8 cellular contexts compared by ENCODE assay signal in the genomic region with DNA sequence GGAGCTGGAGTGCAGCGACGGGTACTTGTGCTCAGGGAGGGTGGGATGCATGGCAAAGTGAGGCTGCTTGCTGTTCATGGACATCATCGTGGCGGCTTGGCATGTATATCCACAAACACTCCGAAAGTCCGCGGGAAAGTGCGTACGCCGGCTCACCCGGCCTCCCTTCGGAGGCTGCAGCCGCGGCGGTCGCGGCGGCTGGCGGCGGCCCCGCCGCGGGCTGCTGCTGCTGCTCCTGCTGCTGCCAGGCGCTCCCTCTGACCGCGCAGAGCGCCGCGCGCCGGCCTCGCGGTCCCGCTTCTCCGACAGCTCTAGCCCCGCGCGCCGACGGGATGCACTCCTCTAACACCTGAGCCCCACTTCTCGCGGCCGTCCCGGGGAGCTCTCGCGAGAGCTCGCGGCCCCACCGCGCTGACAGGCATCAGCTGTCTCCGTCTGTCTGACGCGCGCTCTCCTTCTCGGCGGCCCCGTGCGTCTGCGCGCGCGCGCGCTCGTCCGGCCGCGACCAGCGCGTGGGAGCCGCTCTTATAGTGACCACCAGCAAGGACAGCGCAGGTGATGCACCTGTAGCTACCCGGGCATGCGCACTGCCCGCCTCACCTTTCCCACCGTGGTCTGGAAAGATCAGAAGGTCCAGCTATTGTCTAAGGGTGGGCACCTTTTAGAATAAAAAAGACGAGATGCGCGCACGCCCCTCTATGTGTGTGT. TPM values are rescaled to one million over a fixed set of nuclear protein-coding genes. Genes with fewer than 3 reads are reported as not detected.
DNase-seq lines count a peak whose midpoint lies in the region; ATAC-seq and TF ChIP-seq lines count a peak whose summit lies in the region.

A gene with protein sequence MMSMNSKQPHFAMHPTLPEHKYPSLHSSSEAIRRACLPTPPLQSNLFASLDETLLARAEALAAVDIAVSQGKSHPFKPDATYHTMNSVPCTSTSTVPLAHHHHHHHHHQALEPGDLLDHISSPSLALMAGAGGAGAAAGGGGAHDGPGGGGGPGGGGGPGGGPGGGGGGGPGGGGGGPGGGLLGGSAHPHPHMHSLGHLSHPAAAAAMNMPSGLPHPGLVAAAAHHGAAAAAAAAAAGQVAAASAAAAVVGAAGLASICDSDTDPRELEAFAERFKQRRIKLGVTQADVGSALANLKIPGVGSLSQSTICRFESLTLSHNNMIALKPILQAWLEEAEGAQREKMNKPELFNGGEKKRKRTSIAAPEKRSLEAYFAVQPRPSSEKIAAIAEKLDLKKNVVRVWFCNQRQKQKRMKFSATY (minus strand): TSS at position 313 of the 708 bp plus-strand sequence. CDS start 226 bp downstream, at position 87.

- H3K4me1 Mint-ChIP-seq in MCF 10A (ENCODE audit: insufficient read depth, unreplicated experiment) = no peaks in the 10 kb centered on the region

- peak within 1 kb of the TSS; percentile 23 to 67 (median 41) for H3K4me3 ChIP-seq in breast epithelium
- peak within 1 kb of the TSS; percentile 22 for H3K4me3 ChIP-seq in osteoblast (ENCODE audit: insufficient read depth, low read length)

- POLR2A ChIA-PET in MCF 10A (lab: Yijun Ruan, JAX) = no interaction called here

- H3K4me2 ChIP-seq in osteoblast (ENCODE audit: insufficient read depth, low read length) = peak within 1 kb of the TSS; percentile 55

- H3K4me1 ChIP-seq in breast epithelium (peaks cover 4 to 5% of the 10 kb centered on the region in 2 donors), osteoblast (ENCODE audit: insufficient read depth, low read length) (no peaks in the 10 kb centered on the region)

- no peak within 1 kb of the TSS for H2AFZ ChIP-seq in osteoblast (ENCODE audit: low read length)

- H3K9me3 ChIP-seq in breast epithelium (no peaks in the 10 kb centered on the region), osteoblast (ENCODE audit: low read depth, low read length) (no peaks in the 10 kb centered on the region)

- H3K4me3 Mint-ChIP-seq in MCF 10A (ENCODE audit: unreplicated experiment) = no peak within 1 kb of the TSS

- no peak within 1 kb of the TSS for H3K27ac Mint-ChIP-seq in MCF 10A (ENCODE audit: low read depth, unreplicated experiment)

- ATAC-seq in HG03095 (IDR thresholded peaks at IDR 0.05; ENCODE audit: unreplicated experiment) (peak; percentile 94), esophagus mucosa (peak; percentile 75)

- H3K9me3 Mint-ChIP-seq in MCF 10A (ENCODE audit: unreplicated experiment) = no peaks in the 10 kb centered on the region

- DNase-seq in breast epithelium (ENCODE audit: low spot score in 2 of 2) (no peak), MCF 10A (ENCODE audit: unreplicated experiment) (no peak), NCI-H2171 treated with DMSO at 0.1 percent for 48 hours (lab: John Stamatoyannopoulos, UW) (peak; percentile 92), osteoblast (ENCODE audit: insufficient read length, low spot score, missing footprints) (peak; percentile 86), GOT3 (lab: John Stamatoyannopoulos, UW) (no peak)
- peak; percentile 85 for DNase-seq in activated CD4-positive, alpha-beta T cell treated with anti-CD3 and anti-CD28 coated beads for 48 hours

- intact Hi-C loops in breast epithelium (cut with DNase I; ENCODE audit: low total_unique reads) = no loop called here
- intact Hi-C loops in MCF 10A (cut with micrococcal nuclease) = no loop called here

- TF ChIP-seq CTCF in breast epithelium (IDR thresholded peaks at IDR 0.05) = no peak
- TF ChIP-seq CTCF in MCF 10A (IDR thresholded peaks at IDR 0.05; ENCODE audit: unreplicated experiment) = no peak
- TF ChIP-seq CTCF in osteoblast (IDR thresholded peaks at IDR 0.05; ENCODE audit: extremely low read depth, low read depth, low read length) = no peak

- no peaks in the 10 kb centered on the region for H3K79me2 ChIP-seq in osteoblast (ENCODE audit: insufficient read depth, low read length)

- BruUV-seq in MCF 10A (replicated peaks; lab: Mats Ljungman, UMichigan) = no TSS peak

- H3K36me3 Mint-ChIP-seq in MCF 10A (ENCODE audit: insufficient read depth, unreplicated experiment) = peaks cover 6% of the 10 kb centered on the region

- H3K36me3 ChIP-seq in breast epithelium = no peaks in the 10 kb centered on the region
- no peaks in the 10 kb centered on the region for H3K36me3 ChIP-seq in osteoblast (ENCODE audit: insufficient read depth, low read length)

- H3K27ac ChIP-seq in breast epithelium (no peak within 1 kb of the TSS), osteoblast (ENCODE audit: low read depth, low read length) (no peak within 1 kb of the TSS)

- H3K27me3 ChIP-seq in breast epithelium (peaks cover 16 to 93% of the 10 kb centered on the region in 2 donors), osteoblast (ENCODE audit: insufficient read depth, low read length) (peaks cover 95% of the 10 kb centered on the region)

- CTCF ChIA-PET in MCF 10A (lab: Yijun Ruan, JAX) = no interaction called here

- H4K20me1 ChIP-seq in osteoblast (ENCODE audit: insufficient read depth, low read length) = peaks cover 4% of the 10 kb centered on the region

- TF ChIP-seq POLR2A in breast epithelium (IDR thresholded peaks at IDR 0.05) = no peak

- H3K27me3 Mint-ChIP-seq in MCF 10A (ENCODE audit: insufficient read depth, unreplicated experiment) = peaks cover 77% of the 10 kb centered on the region

RNA-seq across cellular contexts. Expression of the gene that starts here (rescaled TPM):
- not detected for total RNA-seq in breast epithelium
- not detected in 2 replicates for total RNA-seq in MCF 10A (2022)
- 0.08 TPM for total RNA-seq in esophagus mucosa
- total RNA-seq in osteoblast = not detected in 2 replicates

Comparison
In these comparisons a context has a peak if more than half of its experiments do, and no peak if none do; other contexts are left out.
1. Peak in ATAC-seq in esophagus mucosa; RNA of the gene not detected or under 1 TPM.
2. Peak in DNase-seq, H3K4me3 ChIP-seq and H3K4me2 ChIP-seq in osteoblast; RNA of the gene not detected or under 1 TPM.
3. DNase-seq: peak in NCI-H2171 treated with DMSO at 0.1 percent for 48 hours (single experiment) and activated CD4-positive, alpha-beta T cell treated with anti-CD3 and anti-CD28 coated beads for 48 hours (single experiment); none in breast epithelium (0 of 2), MCF 10A (single experiment) and GOT3 (single experiment).